8 cellular contexts compared by ENCODE assay signal in the genomic region with DNA sequence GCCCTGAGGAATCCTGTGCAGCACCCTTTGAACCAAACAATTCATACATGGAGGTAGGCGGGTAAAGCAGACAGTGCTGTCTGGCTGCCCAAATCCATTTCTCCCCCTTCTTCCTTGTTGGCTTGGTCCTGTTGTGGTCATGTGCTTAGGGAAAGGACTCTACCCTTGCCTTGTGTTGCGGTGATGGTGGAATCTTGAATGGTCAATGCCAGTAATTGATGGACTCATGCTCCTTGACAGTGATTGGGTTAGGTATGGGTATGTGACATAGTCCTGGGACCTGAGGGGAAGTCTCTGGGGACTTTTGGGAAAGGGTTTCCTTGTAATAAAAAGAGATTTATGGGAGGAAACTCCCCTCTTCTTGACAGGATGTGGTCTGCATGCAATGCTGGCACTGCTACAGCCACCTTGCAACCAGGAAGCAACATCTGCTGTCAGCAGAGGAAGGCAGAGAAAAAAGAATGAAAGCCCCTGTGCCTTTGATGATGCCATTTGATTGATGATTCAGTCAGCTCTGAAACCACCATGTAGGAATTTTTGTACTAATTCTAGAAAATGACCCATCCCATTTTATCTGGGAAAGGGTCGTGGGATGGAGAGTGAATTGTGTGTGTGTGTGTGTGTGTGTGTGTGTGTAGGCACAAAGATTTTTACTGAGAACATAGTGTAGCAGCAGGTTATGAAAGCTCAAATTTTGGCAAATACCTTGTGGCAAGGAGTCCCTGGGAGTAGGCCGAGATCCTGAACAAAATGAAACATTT. TPM values are rescaled to one million over a fixed set of nuclear protein-coding genes. Genes with fewer than 3 reads are reported as not detected.
A peak's percentile ranks its signal among the peaks of the same experiment; 100 is the strongest.
DNase-seq lines count a peak whose midpoint lies in the region; ATAC-seq and TF ChIP-seq lines count a peak whose summit lies in the region.

No MANE protein-coding gene starts in this region.

- H3K4me1 ChIP-seq in mucosa of descending colon (ENCODE audit: low read depth), result no peaks in the 10 kb centered on the region

- H3K9me3 Mint-ChIP-seq in activated CD4-positive, alpha-beta memory T cell treated with anti-CD3 and anti-CD28 coated beads, Interleukin-2, amount 10 ng/mL, durations not matched to agents 7 days and 5 days, result no peaks in the 10 kb centered on the region
- peaks cover 8% of the 10 kb centered on the region for H3K9me3 Mint-ChIP-seq in osteocyte (ENCODE audit: unreplicated experiment)

- ATAC-seq in mucosa of descending colon, result peak; percentile 65
- ATAC-seq in GM21381 (IDR thresholded peaks at IDR 0.05; ENCODE audit: unreplicated experiment), result no peak
- ATAC-seq in left lobe of liver, result no peak

- POLR2A ChIA-PET in activated CD4-positive, alpha-beta memory T cell treated with anti-CD3 and anti-CD28 coated beads, Interleukin-2, amount 10 ng/mL, durations not matched to agents 7 days and 5 days (lab: Charles Lee), result interaction anchor here (1.5 to 8.9 kb wide), 6 partner anchors 10 to 32 kb away, joined by 5 to 398 read pairs (median 12); partner anchors contain the start of gene HUWE1

- H3K4me3 Mint-ChIP-seq in activated CD4-positive, alpha-beta memory T cell treated with anti-CD3 and anti-CD28 coated beads, Interleukin-2, amount 10 ng/mL, durations not matched to agents 7 days and 5 days, result peak overlapping the region; percentile 85
- H3K4me3 Mint-ChIP-seq in osteocyte (ENCODE audit: unreplicated experiment), result no peak overlapping the region

- H3K36me3 Mint-ChIP-seq in activated CD4-positive, alpha-beta memory T cell treated with anti-CD3 and anti-CD28 coated beads, Interleukin-2, amount 10 ng/mL, durations not matched to agents 7 days and 5 days (ENCODE audit: low read depth), result peaks cover 8% of the 10 kb centered on the region
- H3K36me3 Mint-ChIP-seq in osteocyte (ENCODE audit: unreplicated experiment), result no peaks in the 10 kb centered on the region

- peak overlapping the region; percentile 100 for H3K27ac Mint-ChIP-seq in activated CD4-positive, alpha-beta memory T cell treated with anti-CD3 and anti-CD28 coated beads, Interleukin-2, amount 10 ng/mL, durations not matched to agents 7 days and 5 days
- H3K27ac Mint-ChIP-seq in osteocyte (ENCODE audit: unreplicated experiment), result no peak overlapping the region

- H3K4me3 ChIP-seq in GM08714 (ENCODE audit: low read length) (peak overlapping the region; percentile 33), mucosa of descending colon (no peak overlapping the region)

- H3K9me3 ChIP-seq in mucosa of descending colon, result no peaks in the 10 kb centered on the region

- intact Hi-C loops in mucosa of descending colon (cut with DNase I, micrococcal nuclease), result no loop called here

- TF ChIP-seq CTCF in mucosa of descending colon (IDR thresholded peaks at IDR 0.05), result no peak
- no peak for TF ChIP-seq CTCF in osteocyte (IDR thresholded peaks at IDR 0.05)

- no peaks in the 10 kb centered on the region for H3K36me3 ChIP-seq in mucosa of descending colon (ENCODE audit: low read depth)

- CTCF ChIA-PET in activated CD4-positive, alpha-beta memory T cell treated with anti-CD3 and anti-CD28 coated beads, Interleukin-2, amount 10 ng/mL, durations not matched to agents 7 days and 5 days (lab: Charles Lee), result interaction anchor here (1.3 to 2.1 kb wide), 3 partner anchors 17 to 33 kb away, joined by 4 to 6 read pairs (median 4); partner anchors contain the start of gene HUWE1

- DNase-seq in HS-5 (ENCODE audit: low read depth) (peak; percentile 26), mucosa of descending colon (peak in 1 of 3 donors; percentile 11), osteocyte (ENCODE audit: extremely low spot score, unreplicated experiment) (no peak), NCI-H1930 (lab: John Stamatoyannopoulos, UW) (no peak), left lobe of liver (ENCODE audit: low spot score) (no peak)
- peak; percentile 65 for DNase-seq in activated CD4-positive, alpha-beta memory T cell treated with anti-CD3 and anti-CD28 coated beads, Interleukin-2, amount 10 ng/mL, durations not matched to agents 7 days and 5 days

- H3K27me3 Mint-ChIP-seq in activated CD4-positive, alpha-beta memory T cell treated with anti-CD3 and anti-CD28 coated beads, Interleukin-2, amount 10 ng/mL, durations not matched to agents 7 days and 5 days, result no peaks in the 10 kb centered on the region
- no peaks in the 10 kb centered on the region for H3K27me3 Mint-ChIP-seq in osteocyte (ENCODE audit: unreplicated experiment)

- H3K4me1 Mint-ChIP-seq in activated CD4-positive, alpha-beta memory T cell treated with anti-CD3 and anti-CD28 coated beads, Interleukin-2, amount 10 ng/mL, durations not matched to agents 7 days and 5 days, result peaks cover 62% of the 10 kb centered on the region
- peaks cover 6% of the 10 kb centered on the region for H3K4me1 Mint-ChIP-seq in osteocyte (ENCODE audit: unreplicated experiment)

RNA-seq across cellular contexts. Expression of gene HUWE1, which starts 30.0 kb away (rescaled TPM):
- total RNA-seq in activated CD4-positive, alpha-beta memory T cell treated with anti-CD3 and anti-CD28 coated beads, Interleukin-2, amount 10 ng/mL, durations not matched to agents 7 days and 5 days, result 100 to 1,000 TPM; 213 to 237 TPM
- total RNA-seq in mucosa of descending colon (100 to 1,000 TPM; 136 to 200 (median 152) TPM), osteocyte (177 and 192 TPM in 2 replicates), left lobe of liver (86.9 TPM)

Comparison
In these comparisons a context has a peak if more than half of its experiments do, and no peak if none do; other contexts are left out.
1. DNase-seq: peak in HS-5 (single experiment) and activated CD4-positive, alpha-beta memory T cell treated with anti-CD3 and anti-CD28 coated beads, Interleukin-2, amount 10 ng/mL, durations not matched to agents 7 days and 5 days (single experiment); none in osteocyte (single experiment), NCI-H1930 (0 of 2) and left lobe of liver (single experiment).